ENCODE assay signal across 37 cellular contexts in genomic region chr12:25719505-25719904, GRCh38.
"Had no signal": no experiment of that assay in that cellular context is flagged by ENCODE, and none has a peak within 500 bp of the region (broad histone marks: within the 10 kb centered on the region; RNA-seq: fewer than 3 reads in every experiment).

No MANE protein-coding gene starts in this region.

- H3K4me1 ChIP-seq: colonic mucosa had no signal

- ATAC-seq: activated CD4-positive, CD25-positive, alpha-beta regulatory T cell treated with anti-CD3 and anti-CD28 coated beads, Interleukin-2, amount 50 U/mL, for 24 hours; activated CD8-positive, alpha-beta memory T cell treated with anti-CD3 and anti-CD28 coated beads, Interleukin-2, amount 10 ng/mL, durations not matched to agents 7 days and 5 days; activated CD8-positive, alpha-beta T cell treated with anti-CD3 and anti-CD28 coated beads, Interleukin-2, amount 10 ng/mL, durations not matched to agents 7 days and 5 days; activated T-cell treated with anti-CD3 and anti-CD28 coated beads, Interleukin-2, amount 50 U/mL, for 72 hours; T-helper 17 cell had no signal

- H3K27ac Mint-ChIP-seq: activated B cell treated with CpG ODN at 0.5 μM for 24 hours; activated CD8-positive, alpha-beta memory T cell treated with anti-CD3 and anti-CD28 coated beads, Interleukin-2, amount 10 ng/mL, durations not matched to agents 7 days and 5 days; activated CD8-positive, alpha-beta T cell treated with anti-CD3 and anti-CD28 coated beads, Interleukin-2, amount 10 ng/mL, durations not matched to agents 7 days and 5 days; activated naive CD8-positive, alpha-beta T cell; activated T-cell treated with anti-CD3 and anti-CD28 coated beads, Interleukin-2, amount 50 U/mL, for 24 hours; activated T-cell treated with anti-CD3 and anti-CD28 coated beads, Interleukin-2, amount 50 U/mL, for 72 hours; brain; endodermal cell; T-helper 17 cell; T-helper 2 cell treated with Interferon-gamma antibody and Interleukin-4, amounts not matched to agents 5 μg/mL and 100 μg/mL, for 36 hours had no signal

- H3K36me3 ChIP-seq: breast epithelium, cardiac muscle cell, colonic mucosa, esophagus muscularis mucosa, WERI-Rb-1 had no signal

- H3K36me3 Mint-ChIP-seq: activated CD8-positive, alpha-beta memory T cell treated with anti-CD3 and anti-CD28 coated beads, Interleukin-2, amount 10 ng/mL, durations not matched to agents 7 days and 5 days; activated naive CD8-positive, alpha-beta T cell; brain had no signal

- H3K9me3 ChIP-seq: breast epithelium, colonic mucosa, esophagus muscularis mucosa had no signal

- FAIRE-seq: frontal cortex had no signal

- H3K4me1 Mint-ChIP-seq: activated B cell treated with CpG ODN at 0.5 μM for 24 hours; activated CD8-positive, alpha-beta memory T cell treated with anti-CD3 and anti-CD28 coated beads, Interleukin-2, amount 10 ng/mL, durations not matched to agents 7 days and 5 days; T-helper 17 cell had no signal

- H3K27me3 ChIP-seq: breast epithelium, cardiac muscle cell, colonic mucosa, esophagus muscularis mucosa had no signal

- H3K4me3 Mint-ChIP-seq: activated B cell treated with CpG ODN at 0.5 μM for 24 hours; activated CD8-positive, alpha-beta memory T cell treated with anti-CD3 and anti-CD28 coated beads, Interleukin-2, amount 10 ng/mL, durations not matched to agents 7 days and 5 days; activated CD8-positive, alpha-beta T cell treated with anti-CD3 and anti-CD28 coated beads, Interleukin-2, amount 10 ng/mL, durations not matched to agents 7 days and 5 days; activated naive CD8-positive, alpha-beta T cell; activated T-cell treated with anti-CD3 and anti-CD28 coated beads, Interleukin-2, amount 50 U/mL, for 24 hours; activated T-cell treated with anti-CD3 and anti-CD28 coated beads, Interleukin-2, amount 50 U/mL, for 72 hours; brain; endodermal cell; T-helper 17 cell; T-helper 2 cell treated with Interferon-gamma antibody and Interleukin-4, amounts not matched to agents 5 μg/mL and 100 μg/mL, for 36 hours had no signal

- H3K27me3 Mint-ChIP-seq: activated T-cell treated with anti-CD3 and anti-CD28 coated beads, Interleukin-2, amount 50 U/mL, for 24 hours; T-helper 17 cell had no signal

- H3K4me3 ChIP-seq: breast epithelium, cardiac muscle cell, colonic mucosa, dorsolateral prefrontal cortex, esophagus muscularis mucosa had no signal

- DNase-seq: activated B cell treated with CpG ODN at 0.5 μM for 24 hours; activated CD4-positive, alpha-beta T cell treated with anti-CD3 and anti-CD28 coated beads for 48 hours; activated CD4-positive, alpha-beta T cell treated with anti-CD3 and anti-CD28 coated beads, Interleukin-2, amount 50 U/mL, for 1 hour; activated CD4-positive, alpha-beta T cell treated with anti-CD3 and anti-CD28 coated beads, Interleukin-2, amount 50 U/mL, for 48 hours; activated CD8-positive, alpha-beta memory T cell treated with anti-CD3 and anti-CD28 coated beads, Interleukin-2, amount 10 ng/mL, durations not matched to agents 7 days and 5 days; activated CD8-positive, alpha-beta memory T cell treated with anti-CD3 and anti-CD28 coated beads, Interleukin-2, amount 50 U/mL, for 48 hours; activated CD8-positive, alpha-beta T cell treated with anti-CD3 and anti-CD28 coated beads, Interleukin-2, amount 10 ng/mL, durations not matched to agents 7 days and 5 days; activated gamma-delta T cell; activated naive CD4-positive, alpha-beta T cell; activated naive CD4-positive, alpha-beta T cell treated with anti-CD3 and anti-CD28 coated beads, Interleukin-2, amount 50 U/mL, for 16 hours; activated T-cell treated with anti-CD3 and anti-CD28 coated beads for 4 hours; activated T-cell treated with anti-CD3 and anti-CD28 coated beads, Interleukin-2, amount 50 U/mL, for 24 hours; activated T-cell treated with anti-CD3 and anti-CD28 coated beads, Interleukin-2, amount 50 U/mL, for 72 hours; amygdala; aorta; central memory CD4-positive, alpha-beta T cell; cerebellar nuclear complex; colonic mucosa; dorsolateral prefrontal cortex; effector memory CD4-positive, alpha-beta T cell; erythroblast; foreskin fibroblast; head of caudate nucleus; hippocampal formation; T-helper 1 cell; T-helper 17 cell; T1000; WERI-Rb-1 had no signal

- H3K27ac ChIP-seq: breast epithelium, cardiac muscle cell, colonic mucosa, dorsolateral prefrontal cortex, esophagus muscularis mucosa, WERI-Rb-1 had no signal

- H3K9me3 Mint-ChIP-seq: activated B cell treated with CpG ODN at 0.5 μM for 24 hours; activated T-cell treated with anti-CD3 and anti-CD28 coated beads, Interleukin-2, amount 50 U/mL, for 24 hours; brain; endodermal cell; T-helper 2 cell treated with Interferon-gamma antibody and Interleukin-4, amounts not matched to agents 5 μg/mL and 100 μg/mL, for 36 hours had no signal
